ENCODE assay signal across 33 cellular contexts in genomic region chr2:18799397-18799796, GRCh38.
"Had no signal": no experiment of that assay in that cellular context is flagged by ENCODE, and none has a peak within 500 bp of the region (broad histone marks: within the 10 kb centered on the region; RNA-seq: fewer than 3 reads in every experiment).

No MANE protein-coding gene starts in this region.

- H3K9me3 ChIP-seq: breast epithelium, esophagus muscularis mucosa, psoas muscle, sigmoid colon, vagina had no signal

- H3K79me2 ChIP-seq: parathyroid adenoma had no signal

- H3K36me3 ChIP-seq: breast epithelium, esophagus muscularis mucosa, sigmoid colon, vagina, WERI-Rb-1 had no signal

- H3K9me3 Mint-ChIP-seq: activated CD4-positive, alpha-beta memory T cell treated with anti-CD3 and anti-CD28 coated beads for 36 hours; activated CD4-positive, alpha-beta T cell treated with anti-CD3 and anti-CD28 coated beads, Interleukin-2, amount 10 ng/mL, durations not matched to agents 24 days and 14 days; mesothelial cell of epicardium; neural crest cell; stimulated activated memory B cell treated with anti-CD40 and anti-IgM and Interleukin-4, amounts not matched to agents 10 μg/mL and 1 μg/mL and 100 μg/mL, for 72 hours; stimulated activated naive CD8-positive, alpha-beta T cell treated with anti-CD3 and anti-CD28 coated beads, Interleukin-15, amount 100 ng/mL, for 72 hours; type B pancreatic cell had no signal

- DNase-seq: activated CD4-positive, alpha-beta memory T cell treated with anti-CD3 and anti-CD28 coated beads for 36 hours; activated CD4-positive, alpha-beta T cell treated with anti-CD3 and anti-CD28 coated beads, Interleukin-2, amount 10 ng/mL, durations not matched to agents 24 days and 14 days; activated CD4-positive, CD25-positive, alpha-beta regulatory T cell treated with anti-CD3 and anti-CD28 coated beads, Interleukin-2, amount 50 U/mL, for 72 hours; activated CD8-positive, alpha-beta memory T cell treated with anti-CD3 and anti-CD28 coated beads, Interleukin-2, amount 50 U/mL, for 4 hours; activated gamma-delta T cell treated with Interleukin-2 at 50 U/mL for 16 hours; activated naive CD4-positive, alpha-beta T cell treated with anti-CD3 and anti-CD28 coated beads, Interleukin-2, amount 50 U/mL, for 16 hours; activated T-cell treated with anti-CD3 and anti-CD28 coated beads, Interleukin-2, amount 50 U/mL, for 1 hour; amniotic stem cell; central memory CD4-positive, alpha-beta T cell; glutamatergic neuron; left cardiac atrium; mammary epithelial cell; naive thymus-derived CD4-positive, alpha-beta T cell; nucleus accumbens; psoas muscle; sigmoid colon; stimulated activated CD4-positive, alpha-beta T cell treated with anti-CD3 and anti-CD28 coated beads, Interleukin-1b, Interleukin-23, amount 100 ng/mL, for 48 hours; stimulated activated CD4-positive, alpha-beta T cell treated with anti-CD3 and anti-CD28 coated beads, Interleukin-4, amount 100 ng/mL, for 4 hours; stimulated activated CD8-positive, alpha-beta memory T cell treated with anti-CD3 and anti-CD28 coated beads, Interleukin-4, amount 100 ng/mL, for 48 hours; stimulated activated naive CD8-positive, alpha-beta T cell treated with anti-CD3 and anti-CD28 coated beads, Interleukin-15, amount 100 ng/mL, for 72 hours; substantia nigra; T-helper 9 cell; WERI-Rb-1 had no signal

- H3K4me1 ChIP-seq: breast epithelium, parathyroid adenoma, psoas muscle, sigmoid colon, vagina had no signal

- H3K4me3 ChIP-seq: breast epithelium, esophagus muscularis mucosa, psoas muscle, sigmoid colon, smooth muscle cell, vagina had no signal

- H3K27me3 Mint-ChIP-seq: activated CD4-positive, alpha-beta memory T cell treated with anti-CD3 and anti-CD28 coated beads for 36 hours; activated CD4-positive, alpha-beta T cell treated with anti-CD3 and anti-CD28 coated beads, Interleukin-2, amount 10 ng/mL, durations not matched to agents 24 days and 14 days; dendritic cell treated with granulocyte-macrophage colony-stimulating factor and Interleukin-4, amounts not matched to agents 40 ng/mL and 50 ng/mL, for 4 days; naive thymus-derived CD4-positive, alpha-beta T cell; stimulated activated memory B cell treated with anti-CD40 and anti-IgM and Interleukin-4, amounts not matched to agents 10 μg/mL and 1 μg/mL and 100 μg/mL, for 72 hours; stimulated activated naive CD8-positive, alpha-beta T cell treated with anti-CD3 and anti-CD28 coated beads, Interleukin-15, amount 100 ng/mL, for 72 hours had no signal

- H3K4me2 ChIP-seq: smooth muscle cell had no signal

- H3K27ac Mint-ChIP-seq: activated CD4-positive, alpha-beta memory T cell treated with anti-CD3 and anti-CD28 coated beads for 36 hours; activated CD4-positive, alpha-beta T cell treated with anti-CD3 and anti-CD28 coated beads, Interleukin-2, amount 10 ng/mL, durations not matched to agents 24 days and 14 days; dendritic cell treated with granulocyte-macrophage colony-stimulating factor and Interleukin-4, amounts not matched to agents 40 ng/mL and 50 ng/mL, for 4 days; mesothelial cell of epicardium; stimulated activated memory B cell treated with anti-CD40 and anti-IgM and Interleukin-4, amounts not matched to agents 10 μg/mL and 1 μg/mL and 100 μg/mL, for 72 hours; stimulated activated naive CD8-positive, alpha-beta T cell treated with anti-CD3 and anti-CD28 coated beads, Interleukin-15, amount 100 ng/mL, for 72 hours; type B pancreatic cell had no signal

- H3K4me3 Mint-ChIP-seq: activated CD4-positive, alpha-beta memory T cell treated with anti-CD3 and anti-CD28 coated beads for 36 hours; activated CD4-positive, alpha-beta T cell treated with anti-CD3 and anti-CD28 coated beads, Interleukin-2, amount 10 ng/mL, durations not matched to agents 24 days and 14 days; dendritic cell treated with granulocyte-macrophage colony-stimulating factor and Interleukin-4, amounts not matched to agents 40 ng/mL and 50 ng/mL, for 4 days; mesothelial cell of epicardium; naive thymus-derived CD4-positive, alpha-beta T cell; neural crest cell; stimulated activated memory B cell treated with anti-CD40 and anti-IgM and Interleukin-4, amounts not matched to agents 10 μg/mL and 1 μg/mL and 100 μg/mL, for 72 hours; stimulated activated naive CD8-positive, alpha-beta T cell treated with anti-CD3 and anti-CD28 coated beads, Interleukin-15, amount 100 ng/mL, for 72 hours had no signal

- H3K27ac ChIP-seq: breast epithelium, esophagus muscularis mucosa, parathyroid adenoma, psoas muscle, sigmoid colon, vagina, WERI-Rb-1 had no signal

- H3K27me3 ChIP-seq: breast epithelium, esophagus muscularis mucosa, sigmoid colon, vagina had no signal

- H3K36me3 Mint-ChIP-seq: activated CD4-positive, alpha-beta memory T cell treated with anti-CD3 and anti-CD28 coated beads for 36 hours; mesothelial cell of epicardium; stimulated activated memory B cell treated with anti-CD40 and anti-IgM and Interleukin-4, amounts not matched to agents 10 μg/mL and 1 μg/mL and 100 μg/mL, for 72 hours; type B pancreatic cell had no signal

- ATAC-seq: left cardiac atrium; naive thymus-derived CD4-positive, alpha-beta T cell; psoas muscle; stimulated activated memory B cell treated with anti-CD40 and anti-IgM and Interleukin-4, amounts not matched to agents 10 μg/mL and 1 μg/mL and 100 μg/mL, for 72 hours; stimulated activated naive CD8-positive, alpha-beta T cell treated with anti-CD3 and anti-CD28 coated beads, Interleukin-15, amount 100 ng/mL, for 72 hours had no signal

- H2AFZ ChIP-seq: parathyroid adenoma had no signal

- H3K4me1 Mint-ChIP-seq: activated CD4-positive, alpha-beta T cell treated with anti-CD3 and anti-CD28 coated beads, Interleukin-2, amount 10 ng/mL, durations not matched to agents 24 days and 14 days; naive thymus-derived CD4-positive, alpha-beta T cell; neural crest cell; stimulated activated memory B cell treated with anti-CD40 and anti-IgM and Interleukin-4, amounts not matched to agents 10 μg/mL and 1 μg/mL and 100 μg/mL, for 72 hours; stimulated activated naive CD8-positive, alpha-beta T cell treated with anti-CD3 and anti-CD28 coated beads, Interleukin-15, amount 100 ng/mL, for 72 hours had no signal
